In genomic region chr20:56453347-56453746, GRCh38 we compare ENCODE assay signal across 13 cellular contexts. TPM values are rescaled to one million over a fixed set of nuclear protein-coding genes. Genes with fewer than 3 reads are reported as not detected.
DNase-seq lines count a peak whose midpoint lies in the region; ATAC-seq, FAIRE-seq and TF ChIP-seq lines count a peak whose summit lies in the region.
"Had no signal": no experiment of that assay in that cellular context is flagged by ENCODE, and none has a peak within 500 bp of the region (broad histone marks: within the 10 kb centered on the region; RNA-seq: fewer than 3 reads in every experiment).

No MANE protein-coding gene starts in this region.

- H3K36me3 ChIP-seq in kidney (ENCODE audit: control insufficient read depth in 1 of 2, insufficient read depth in 2 of 2, low read length in 2 of 2): no peaks in the 10 kb centered on the region

- TF ChIP-seq CTCF in progenitor cell of endocrine pancreas (IDR thresholded peaks at IDR 0.05; ENCODE audit: unreplicated experiment) (no peak), kidney (IDR thresholded peaks at IDR 0.05; ENCODE audit: borderline replicate concordance, extremely low read depth, insufficient read depth) (no peak)

- no peak for DNase-seq in activated T-cell treated with anti-CD3 and anti-CD28 coated beads, Interleukin-2, amount 50 U/mL, for 24 hours
- no peak for DNase-seq in activated T-cell treated with anti-CD3 and anti-CD28 coated beads, Interleukin-2, amount 50 U/mL, for 4 hours
- DNase-seq in anterior cingulate cortex (lab: John Stamatoyannopoulos, UW): no peak
- no peak for DNase-seq in progenitor cell of endocrine pancreas (ENCODE audit: low spot score, unreplicated experiment)
- no peak for DNase-seq in kidney
- DNase-seq: foreskin fibroblast; NCI-H2081; stimulated activated naive CD8-positive, alpha-beta T cell treated with anti-CD3 and anti-CD28 coated beads, Interleukin-15, Interleukin-2, amounts not matched to agents 100 U/mL and 50 U/mL, for 24 hours had no signal

- no peaks in the 10 kb centered on the region for H3K27me3 Mint-ChIP-seq in activated T-cell treated with anti-CD3 and anti-CD28 coated beads, Interleukin-2, amount 50 U/mL, for 24 hours
- no peaks in the 10 kb centered on the region for H3K27me3 Mint-ChIP-seq in activated T-cell treated with anti-CD3 and anti-CD28 coated beads, Interleukin-2, amount 50 U/mL, for 4 hours (ENCODE audit: low read depth)
- H3K27me3 Mint-ChIP-seq in stimulated activated memory B cell treated with anti-CD40 and anti-IgM and Interleukin-4, amounts not matched to agents 10 μg/mL and 1 μg/mL and 100 μg/mL, for 72 hours: no peaks in the 10 kb centered on the region
- H3K27me3 Mint-ChIP-seq in progenitor cell of endocrine pancreas: peaks cover 11% of the 10 kb centered on the region

- H3K36me3 Mint-ChIP-seq in activated T-cell treated with anti-CD3 and anti-CD28 coated beads, Interleukin-2, amount 50 U/mL, for 24 hours (ENCODE audit: low read depth): peaks cover 34% of the 10 kb centered on the region
- peaks cover 14% of the 10 kb centered on the region for H3K36me3 Mint-ChIP-seq in activated T-cell treated with anti-CD3 and anti-CD28 coated beads, Interleukin-2, amount 50 U/mL, for 4 hours (ENCODE audit: insufficient read depth)
- H3K36me3 Mint-ChIP-seq in stimulated activated memory B cell treated with anti-CD40 and anti-IgM and Interleukin-4, amounts not matched to agents 10 μg/mL and 1 μg/mL and 100 μg/mL, for 72 hours: no peaks in the 10 kb centered on the region
- no peaks in the 10 kb centered on the region for H3K36me3 Mint-ChIP-seq in progenitor cell of endocrine pancreas (ENCODE audit: insufficient read depth)

- H3K9me3 Mint-ChIP-seq in activated T-cell treated with anti-CD3 and anti-CD28 coated beads, Interleukin-2, amount 50 U/mL, for 24 hours: no peaks in the 10 kb centered on the region
- H3K9me3 Mint-ChIP-seq in activated T-cell treated with anti-CD3 and anti-CD28 coated beads, Interleukin-2, amount 50 U/mL, for 4 hours: no peaks in the 10 kb centered on the region
- no peaks in the 10 kb centered on the region for H3K9me3 Mint-ChIP-seq in stimulated activated memory B cell treated with anti-CD40 and anti-IgM and Interleukin-4, amounts not matched to agents 10 μg/mL and 1 μg/mL and 100 μg/mL, for 72 hours
- H3K9me3 Mint-ChIP-seq in progenitor cell of endocrine pancreas (ENCODE audit: low read depth): no peaks in the 10 kb centered on the region

- FAIRE-seq in kidney (lab: Jason Lieb, UNC): no peak

- no peak overlapping the region for H3K4me3 ChIP-seq in kidney (ENCODE audit: low read length in 2 of 2)
- H3K4me3 ChIP-seq: skin epidermis had no signal

- no peak overlapping the region for H3K9ac ChIP-seq in kidney (ENCODE audit: low read length in 2 of 2)

- intact Hi-C loops in kidney (cut with DNase I): no loop called here

- H3K27ac Mint-ChIP-seq in activated T-cell treated with anti-CD3 and anti-CD28 coated beads, Interleukin-2, amount 50 U/mL, for 24 hours: peak overlapping the region; percentile 84
- peak overlapping the region; percentile 87 for H3K27ac Mint-ChIP-seq in stimulated activated memory B cell treated with anti-CD40 and anti-IgM and Interleukin-4, amounts not matched to agents 10 μg/mL and 1 μg/mL and 100 μg/mL, for 72 hours
- no peak overlapping the region for H3K27ac Mint-ChIP-seq in progenitor cell of endocrine pancreas

- H3K9me3 ChIP-seq in kidney (ENCODE audit: control insufficient read depth in 1 of 2, low read length in 2 of 2): no peaks in the 10 kb centered on the region

- H3K27ac ChIP-seq in kidney (ENCODE audit: low read depth in 2 of 2, low read length in 2 of 2): no peak overlapping the region

- H3K4me1 Mint-ChIP-seq in activated T-cell treated with anti-CD3 and anti-CD28 coated beads, Interleukin-2, amount 50 U/mL, for 24 hours (ENCODE audit: low read depth): peaks cover 30% of the 10 kb centered on the region
- peaks cover 21% of the 10 kb centered on the region for H3K4me1 Mint-ChIP-seq in activated T-cell treated with anti-CD3 and anti-CD28 coated beads, Interleukin-2, amount 50 U/mL, for 4 hours (ENCODE audit: low read depth)
- H3K4me1 Mint-ChIP-seq in stimulated activated memory B cell treated with anti-CD40 and anti-IgM and Interleukin-4, amounts not matched to agents 10 μg/mL and 1 μg/mL and 100 μg/mL, for 72 hours: peaks cover 11% of the 10 kb centered on the region
- no peaks in the 10 kb centered on the region for H3K4me1 Mint-ChIP-seq in progenitor cell of endocrine pancreas (ENCODE audit: low read depth)

- no peak overlapping the region for H3K4me3 Mint-ChIP-seq in activated T-cell treated with anti-CD3 and anti-CD28 coated beads, Interleukin-2, amount 50 U/mL, for 24 hours
- H3K4me3 Mint-ChIP-seq in activated T-cell treated with anti-CD3 and anti-CD28 coated beads, Interleukin-2, amount 50 U/mL, for 4 hours: no peak overlapping the region
- no peak overlapping the region for H3K4me3 Mint-ChIP-seq in stimulated activated memory B cell treated with anti-CD40 and anti-IgM and Interleukin-4, amounts not matched to agents 10 μg/mL and 1 μg/mL and 100 μg/mL, for 72 hours
- no peak overlapping the region for H3K4me3 Mint-ChIP-seq in progenitor cell of endocrine pancreas (ENCODE audit: low read depth)

- H3K4me1 ChIP-seq in kidney (ENCODE audit: control insufficient read depth in 1 of 2, insufficient read depth in 1 of 2, low read depth in 1 of 2, low read length in 2 of 2): no peaks in the 10 kb centered on the region

- ATAC-seq in activated T-cell treated with anti-CD3 and anti-CD28 coated beads, Interleukin-2, amount 50 U/mL, for 4 hours: no peak
- ATAC-seq in HG02571 (IDR thresholded peaks at IDR 0.05; ENCODE audit: unreplicated experiment) (peak; percentile 70), HG03565 (IDR thresholded peaks at IDR 0.05; ENCODE audit: unreplicated experiment) (peak; percentile 64)
- ATAC-seq in stimulated activated memory B cell treated with anti-CD40 and anti-IgM and Interleukin-4, amounts not matched to agents 10 μg/mL and 1 μg/mL and 100 μg/mL, for 72 hours: peak; percentile 68
- ATAC-seq: stimulated activated naive CD8-positive, alpha-beta T cell treated with anti-CD3 and anti-CD28 coated beads, Interleukin-15, Interleukin-2, amounts not matched to agents 100 U/mL and 50 U/mL, for 24 hours had no signal

RNA-seq across cellular contexts. Expression of gene RTF2, which starts 15.1 kb away (rescaled TPM):
- total RNA-seq in activated T-cell treated with anti-CD3 and anti-CD28 coated beads, Interleukin-2, amount 50 U/mL, for 4 hours: 10 to 100 TPM; 74.8 to 81.3 (median 79.7) TPM
- total RNA-seq in progenitor cell of endocrine pancreas (62.6 and 65.5 TPM in 2 replicates), kidney (75.1 TPM)
- 112 TPM for polyA plus RNA-seq in kidney (ENCODE audit: insufficient read depth, low read depth, low replicate concordance)

RNA-seq across cellular contexts. Expression of gene CASS4, which starts 41.3 kb away (rescaled TPM):
- total RNA-seq in activated T-cell treated with anti-CD3 and anti-CD28 coated beads, Interleukin-2, amount 50 U/mL, for 4 hours: 1 to 10 TPM; 1.9 to 2.5 (median 2.4) TPM
- 0.09 and 0.26 TPM in 2 replicates for total RNA-seq in progenitor cell of endocrine pancreas
- total RNA-seq in kidney: 3.0 TPM
- 0.22 TPM for polyA plus RNA-seq in kidney (ENCODE audit: insufficient read depth, low read depth, low replicate concordance)
- total RNA-seq: bronchial epithelial cell had no signal

Comparison
In these comparisons a context has a peak if more than half of its experiments do, and no peak if none do; other contexts are left out.
1. ATAC-seq: peak in HG02571 (single experiment), HG03565 (single experiment) and stimulated activated memory B cell treated with anti-CD40 and anti-IgM and Interleukin-4, amounts not matched to agents 10 μg/mL and 1 μg/mL and 100 μg/mL, for 72 hours (single experiment); none in activated T-cell treated with anti-CD3 and anti-CD28 coated beads, Interleukin-2, amount 50 U/mL, for 4 hours (0 of 2).